ENCODE assay signal across 8 cellular contexts in the genomic region with DNA sequence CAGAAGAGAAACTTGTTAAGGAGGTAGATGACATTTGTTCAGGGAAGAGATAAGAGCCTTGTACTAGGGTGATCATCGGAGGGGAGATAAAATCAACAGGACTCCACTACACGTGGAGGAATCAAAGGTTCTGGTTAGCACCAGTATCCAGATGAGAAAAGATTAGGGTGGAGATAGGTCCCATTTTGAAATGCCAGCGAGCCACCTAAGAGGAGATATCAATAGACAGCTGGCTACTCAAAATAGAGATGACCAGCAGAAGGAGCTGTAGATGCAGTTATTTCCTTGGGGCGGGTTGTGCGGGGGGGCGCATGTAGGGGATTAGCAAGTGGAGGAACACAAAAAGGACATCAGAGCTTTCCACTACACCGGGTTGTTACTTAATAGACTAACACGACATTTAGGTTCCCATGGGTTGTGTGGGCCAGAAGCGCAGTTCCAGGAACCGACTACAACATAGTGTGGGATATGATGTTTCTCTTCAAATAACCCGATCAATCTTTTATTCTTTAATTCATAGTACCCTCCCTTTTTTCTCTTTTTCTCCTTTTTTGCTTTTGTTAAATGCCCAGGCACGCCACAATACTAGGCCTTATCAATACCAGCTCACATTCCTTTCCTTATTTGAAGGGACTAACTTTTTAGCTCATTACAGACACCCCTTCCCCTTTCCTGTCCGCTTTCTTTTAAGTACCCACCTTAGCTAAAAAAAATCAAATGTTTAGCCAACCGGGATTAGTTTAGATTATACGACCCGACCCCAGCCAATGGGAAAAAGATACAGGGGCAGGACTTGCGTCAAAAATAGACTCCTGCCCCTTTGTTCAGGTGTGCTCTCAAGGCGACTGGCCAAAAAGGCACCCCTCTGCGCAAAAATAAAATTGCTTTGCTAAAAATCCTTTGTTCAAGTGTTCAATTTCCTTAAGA. TPM values are rescaled to one million over a fixed set of nuclear protein-coding genes. Genes with fewer than 3 reads are reported as not detected.
DNase-seq lines count a peak whose midpoint lies in the region; ATAC-seq and TF ChIP-seq lines count a peak whose summit lies in the region.

No MANE protein-coding gene starts in this region.

- H3K4me3 ChIP-seq in adrenal gland (peak overlapping the region in 2 of 4 donors; percentile 64 to 72), hepatocyte (peak overlapping the region; percentile 27)

- H3K4me1 ChIP-seq in adrenal gland (replicated peaks in 1 of 2) (peaks cover 0 to 6% of the 10 kb centered on the region in 2 donors), hepatocyte (ENCODE audit: insufficient read depth) (peaks cover 4% of the 10 kb centered on the region)

- H3K27ac ChIP-seq in adrenal gland (peak overlapping the region; percentile 91 to 97 (median 92)), hepatocyte (peak overlapping the region; percentile 97)

- no peaks in the 10 kb centered on the region for H4K20me1 ChIP-seq in hepatocyte (ENCODE audit: insufficient read depth, poor library complexity, severe bottlenecking)

- H3K9me2 ChIP-seq in hepatocyte (replicated peaks; ENCODE audit: insufficient read depth): no peaks in the 10 kb centered on the region

- peak overlapping the region; percentile 74 for H2AFZ ChIP-seq in hepatocyte

- TF ChIP-seq CTCF in GM12873 (IDR thresholded peaks at IDR 0.05; ENCODE audit: insufficient read depth, low read depth, low read length, missing control alignments): peak; percentile 32
- peak in 2 of 6 experiments; percentile 20 to 38 for TF ChIP-seq CTCF in adrenal gland (IDR thresholded peaks at IDR 0.05)
- TF ChIP-seq CTCF in hepatocyte (IDR thresholded peaks at IDR 0.05; ENCODE audit: poor library complexity): peak; percentile 41

- peaks cover 22% of the 10 kb centered on the region for H3K79me2 ChIP-seq in hepatocyte

- no peak for TF ChIP-seq POLR2A in adrenal gland (IDR thresholded peaks at IDR 0.05)

- ATAC-seq in HG02852 (IDR thresholded peaks at IDR 0.05; ENCODE audit: unreplicated experiment) (peak; percentile 10), sciatic nerve (peak; percentile 23)

- peak overlapping the region; percentile 79 for H3K4me2 ChIP-seq in hepatocyte

- H3K36me3 ChIP-seq in adrenal gland (replicated peaks in 1 of 2) (no peaks in the 10 kb centered on the region), hepatocyte (replicated peaks; ENCODE audit: insufficient read depth, low read depth) (no peaks in the 10 kb centered on the region)

- H3K27me3 ChIP-seq in adrenal gland: no peaks in the 10 kb centered on the region
- no peaks in the 10 kb centered on the region for H3K27me3 ChIP-seq in hepatocyte

- WGBS in adrenal gland, 4 donors: 36 to 40% (median 38%) methylated on average over 19 of the region's 19 CpGs
- WGBS in hepatocyte (ENCODE audit: low lambda C conversion rate, missing lambda C conversion rate): 32% methylated on average over 19 of the region's 19 CpGs

- peak; percentile 51 for DNase-seq in AG08395 (ENCODE audit: low spot score)
- DNase-seq in NCI-H82 (lab: John Stamatoyannopoulos, UW): peak; percentile 86
- peak; percentile 33 to 88 (median 51) for DNase-seq in adrenal gland
- DNase-seq in hepatocyte (ENCODE audit: low spot score): peak; percentile 60
- DNase-seq in sciatic nerve (ENCODE audit: low spot score): peak; percentile 75
- no peak for DNase-seq in GOT3 (lab: John Stamatoyannopoulos, UW)

- intact Hi-C loops in adrenal gland (cut with DNase I): loop anchor here in 1 of 2 donors (10.0 kb wide), 1 partner anchor 254 kb away; a partner anchor contains a TSS
- intact Hi-C loops in sciatic nerve (cut with DNase I): no loop called here

- H3K9me3 ChIP-seq in adrenal gland (replicated peaks in 1 of 3): no peaks in the 10 kb centered on the region
- no peaks in the 10 kb centered on the region for H3K9me3 ChIP-seq in hepatocyte (ENCODE audit: low read depth)

RNA-seq across cellular contexts. Expression of a gene that starts 2.0 kb away (rescaled TPM):
- total RNA-seq in adrenal gland (1 to 10 TPM in 6 of 8 donors, under 1 TPM in 2; 0.48 to 3.2 (median 1.4) TPM), hepatocyte (7.9 and 9.2 TPM in 2 replicates), sciatic nerve (0.89 TPM)
- polyA plus RNA-seq in adrenal gland (1 to 10 TPM in 1 of 3 donors, under 1 TPM in 2; 0.30 to 2.8 (median 0.64) TPM), hepatocyte (3.2 and 5.1 TPM in 2 replicates)

RNA-seq across cellular contexts. Expression of a gene that starts 17.0 kb away (rescaled TPM):
- total RNA-seq in adrenal gland (10 to 100 TPM; 24.5 to 62.0 (median 37.4) TPM), hepatocyte (35.9 and 39.7 TPM in 2 replicates), sciatic nerve (34.8 TPM)
- polyA plus RNA-seq in adrenal gland (10 to 100 TPM in 1 of 3 donors, 1 to 10 TPM in 2; 8.6 to 44.9 (median 8.8) TPM), hepatocyte (15.1 and 16.6 TPM in 2 replicates)
